1 cellular context compared by ENCODE assay signal in the genomic region with DNA sequence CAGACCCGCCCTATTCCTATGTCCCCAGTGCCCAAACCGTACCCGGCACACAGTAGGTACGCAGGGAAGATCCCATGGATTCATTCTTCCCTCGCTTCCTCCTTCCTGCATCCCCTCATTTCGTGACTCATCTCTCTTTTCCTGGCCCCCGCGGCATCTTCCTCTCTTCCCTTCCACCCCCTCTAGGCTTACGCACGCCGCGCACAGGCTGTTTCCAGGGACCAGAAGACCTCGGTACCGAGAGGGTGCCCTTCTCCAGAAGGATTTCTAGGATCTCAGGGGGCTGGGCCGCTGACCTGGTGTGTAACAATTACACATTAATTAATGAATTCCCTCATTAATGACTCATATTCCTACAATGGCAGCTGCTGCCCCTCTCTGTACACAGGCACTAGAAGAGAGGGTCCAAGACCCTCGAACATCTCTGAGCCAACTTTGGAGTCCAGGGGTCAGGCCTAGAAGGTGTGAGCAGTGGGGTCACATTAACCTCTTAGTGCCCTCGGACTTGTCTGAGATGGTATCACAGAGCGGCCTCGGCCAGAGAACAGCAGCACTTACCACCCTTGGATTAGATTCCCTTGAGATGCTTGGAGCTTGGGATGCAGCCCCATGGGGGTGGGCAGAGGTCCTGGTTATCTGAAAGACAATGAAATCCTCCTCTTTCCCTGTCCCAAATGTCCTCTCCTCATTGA.
TF ChIP-seq lines count a peak whose summit lies in the region.

No MANE protein-coding gene starts in this region.

TF ChIP-seq in K562, 482 proteins besides CTCF, POLR2A, EP300 and RAD21:
- TF ChIP-seq ZKSCAN1 (IDR thresholded peaks at IDR 0.05; ENCODE audit: low read depth, low read length) (peak; percentile 89), ZNF384 (IDR thresholded peaks at IDR 0.05; ENCODE audit: low read depth, low read length) (no peak), ZNF830 (CRISPR knock-in tag; IDR thresholded peaks at IDR 0.05) (no peak), MAFK (IDR thresholded peaks at IDR 0.05; ENCODE audit: low read length) (no peak), ZNF175 (CRISPR knock-in tag; IDR thresholded peaks at IDR 0.05; ENCODE audit: low read depth) (no peak)
